In the genomic region with DNA sequence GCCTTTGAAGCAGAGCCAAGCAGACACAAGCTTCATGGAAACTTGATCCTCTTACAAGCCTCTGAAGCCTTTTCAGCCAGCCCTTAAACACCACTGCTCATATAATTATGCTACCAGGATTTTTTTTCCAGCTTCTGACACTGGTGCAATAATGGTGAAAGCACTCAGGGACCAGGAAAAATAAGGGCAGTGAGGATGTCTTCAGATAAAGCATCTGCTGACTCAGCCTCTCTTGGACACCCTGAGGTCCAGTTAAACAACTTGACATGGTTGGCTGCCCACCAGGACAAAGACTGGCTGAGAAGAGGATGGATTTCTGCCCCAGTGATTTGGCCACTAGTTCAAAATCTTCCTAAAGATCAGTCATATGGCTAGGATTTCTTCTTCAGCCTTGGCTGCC, we compare ENCODE assay signal across 20 cellular contexts.
"Had no signal": no experiment of that assay in that cellular context is flagged by ENCODE, and none has a peak within 500 bp of the region (broad histone marks: within the 10 kb centered on the region; RNA-seq: fewer than 3 reads in every experiment).

No MANE protein-coding gene starts in this region.

- H3K27me3 ChIP-seq: colonic mucosa, neutrophil, right atrium auricular region had no signal

- H3K4me3 ChIP-seq: colonic mucosa, esophagus muscularis mucosa, mucosa of descending colon, right atrium auricular region had no signal

- H3K4me1 ChIP-seq: colonic mucosa, esophagus muscularis mucosa, right atrium auricular region had no signal

- FAIRE-seq: keratinocyte, small intestine had no signal

- ATAC-seq: activated CD8-positive, alpha-beta T cell treated with anti-CD3 and anti-CD28 coated beads for 36 hours; activated naive CD4-positive, alpha-beta T cell treated with anti-CD3 and anti-CD28 coated beads, Interleukin-2, amount 50 U/mL, for 72 hours; activated T-cell treated with anti-CD3 and anti-CD28 coated beads, Interleukin-2, amount 50 U/mL, for 4 hours; left ventricle myocardium superior; mucosa of descending colon; naive thymus-derived CD4-positive, alpha-beta T cell; stimulated activated naive CD8-positive, alpha-beta T cell treated with anti-CD3 and anti-CD28 coated beads, Interleukin-15, Interleukin-2, amounts not matched to agents 100 U/mL and 50 U/mL, for 24 hours; WTC11 had no signal

- H3K9me3 ChIP-seq: colonic mucosa, esophagus muscularis mucosa, mucosa of descending colon, neutrophil, right atrium auricular region had no signal

- DNase-seq: activated CD4-positive, alpha-beta T cell treated with anti-CD3 and anti-CD28 coated beads for 48 hours; activated CD8-positive, alpha-beta T cell treated with anti-CD3 and anti-CD28 coated beads for 36 hours; activated effector memory CD4-positive, alpha-beta T cell treated with anti-CD3 and anti-CD28 coated beads, Interleukin-2, amount 50 U/mL, for 16 hours; activated T-cell treated with anti-CD3 and anti-CD28 coated beads, Interleukin-2, amount 50 U/mL, for 4 hours; amniotic stem cell; colonic mucosa; left ventricle myocardium superior; mucosa of descending colon; naive thymus-derived CD4-positive, alpha-beta T cell; posterior cingulate gyrus; small intestine; stimulated activated CD4-positive, alpha-beta T cell treated with anti-CD3 and anti-CD28 coated beads, Interleukin-4, amount 100 ng/mL, for 4 hours; stimulated activated CD8-positive, alpha-beta memory T cell treated with anti-CD3 and anti-CD28 coated beads, Interleukin-4, amount 100 ng/mL, for 48 hours; stimulated activated naive CD8-positive, alpha-beta T cell treated with anti-CD3 and anti-CD28 coated beads, Interleukin-15, Interleukin-2, amounts not matched to agents 100 U/mL and 50 U/mL, for 24 hours had no signal

- H3K36me3 ChIP-seq: colonic mucosa, esophagus muscularis mucosa, neutrophil, right atrium auricular region had no signal

- H3K27ac ChIP-seq: colonic mucosa, esophagus muscularis mucosa, neutrophil, right atrium auricular region had no signal
